In the genomic region with DNA sequence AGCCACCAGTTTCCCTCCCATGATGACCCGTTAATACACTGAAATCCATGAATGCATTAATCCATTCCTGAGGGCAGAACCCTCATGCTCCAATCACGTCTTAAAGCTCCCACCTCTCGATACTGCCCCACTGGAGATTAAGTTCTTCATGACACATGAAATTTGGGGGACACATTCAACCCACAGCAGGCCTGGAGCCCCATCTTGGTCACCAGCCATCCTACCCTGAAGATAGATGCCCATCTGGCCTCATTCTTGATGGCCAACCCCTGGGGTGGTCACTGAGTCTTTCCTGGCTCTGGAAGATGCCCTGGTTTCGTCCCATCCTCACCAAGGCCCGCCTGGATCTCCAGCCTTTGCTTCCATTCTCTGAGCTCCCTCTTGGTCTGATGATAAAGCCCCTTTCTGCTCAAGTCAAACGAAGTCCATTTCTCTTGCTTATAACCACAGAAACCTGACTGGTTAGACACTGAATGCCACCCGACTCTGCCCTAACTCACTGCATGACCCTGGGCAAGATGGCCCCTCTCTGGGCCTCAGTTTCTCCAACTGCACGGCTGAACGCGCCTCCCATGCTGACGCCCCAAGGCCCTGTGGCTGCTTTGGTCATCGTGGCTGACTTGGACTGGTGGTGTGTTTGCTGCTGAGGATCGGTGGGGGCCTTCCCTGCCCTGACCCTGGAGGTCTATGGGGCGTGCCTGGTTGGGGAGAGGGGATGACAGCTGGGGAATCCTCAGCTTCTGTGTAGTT, we compare ENCODE assay signal across 17 cellular contexts.
DNase-seq lines count a peak whose midpoint lies in the region; ATAC-seq and TF ChIP-seq lines count a peak whose summit lies in the region.
"Had no signal": no experiment of that assay in that cellular context is flagged by ENCODE, and none has a peak within 500 bp of the region (broad histone marks: within the 10 kb centered on the region; RNA-seq: fewer than 3 reads in every experiment).

No MANE protein-coding gene starts in this region.

- H3K4me3 Mint-ChIP-seq in activated naive CD8-positive, alpha-beta T cell treated with anti-CD3 and anti-CD28 coated beads, Interleukin-2, amount 10 ng/mL, durations not matched to agents 7 days and 5 days = no peak overlapping the region
- H3K4me3 Mint-ChIP-seq in activated naive CD8-positive, alpha-beta T cell treated with anti-CD3 and anti-CD28 coated beads for 36 hours = no peak overlapping the region
- H3K4me3 Mint-ChIP-seq in type B pancreatic cell = no peak overlapping the region
- H3K4me3 Mint-ChIP-seq: activated naive CD8-positive, alpha-beta T cell; dendritic cell treated with granulocyte-macrophage colony-stimulating factor and Interleukin-4, amounts not matched to agents 40 ng/mL and 50 ng/mL, for 4 days; GM23338 had no signal

- no peaks in the 10 kb centered on the region for H4K20me1 ChIP-seq in osteoblast (ENCODE audit: insufficient read depth, low read length)

- no peak overlapping the region for H2AFZ ChIP-seq in osteoblast (ENCODE audit: low read length)

- H3K9me3 Mint-ChIP-seq in activated naive CD8-positive, alpha-beta T cell treated with anti-CD3 and anti-CD28 coated beads, Interleukin-2, amount 10 ng/mL, durations not matched to agents 7 days and 5 days = no peaks in the 10 kb centered on the region
- H3K9me3 Mint-ChIP-seq in activated naive CD8-positive, alpha-beta T cell treated with anti-CD3 and anti-CD28 coated beads for 36 hours = no peaks in the 10 kb centered on the region
- H3K9me3 Mint-ChIP-seq in type B pancreatic cell = no peaks in the 10 kb centered on the region
- H3K9me3 Mint-ChIP-seq: dendritic cell treated with granulocyte-macrophage colony-stimulating factor and Interleukin-4, amounts not matched to agents 40 ng/mL and 50 ng/mL, for 4 days; GM23338 had no signal

- H3K9me3 ChIP-seq in esophagus muscularis mucosa (no peaks in the 10 kb centered on the region), osteoblast (ENCODE audit: low read depth, low read length) (no peaks in the 10 kb centered on the region), BE2C (no peaks in the 10 kb centered on the region)
- H3K9me3 ChIP-seq: Caco-2 had no signal

- TF ChIP-seq EP300 in esophagus muscularis mucosa (IDR thresholded peaks at IDR 0.05) = no peak

- POLR2A ChIA-PET in activated naive CD8-positive, alpha-beta T cell treated with anti-CD3 and anti-CD28 coated beads, Interleukin-2, amount 10 ng/mL, durations not matched to agents 7 days and 5 days (lab: Charles Lee) = interaction anchor here (0.6 kb wide), 1 partner anchor 43 kb away, joined by 3 read pairs; no protein-coding TSS in a partner anchor

- no peak overlapping the region for H3K4me2 ChIP-seq in osteoblast (ENCODE audit: insufficient read depth, low read length)
- H3K4me2 ChIP-seq: GM23338 had no signal

- H3K27me3 ChIP-seq in esophagus muscularis mucosa (no peaks in the 10 kb centered on the region), osteoblast (ENCODE audit: insufficient read depth, low read length) (no peaks in the 10 kb centered on the region), BE2C (no peaks in the 10 kb centered on the region)

- intact Hi-C loops in esophagus muscularis mucosa (cut with DNase I) = no loop called here

- no peak overlapping the region for H3K4me3 ChIP-seq in esophagus muscularis mucosa
- no peak overlapping the region for H3K4me3 ChIP-seq in osteoblast (ENCODE audit: insufficient read depth, low read length)
- H3K4me3 ChIP-seq in BE2C (ENCODE audit: low read depth, low read length) = no peak overlapping the region
- H3K4me3 ChIP-seq: GM23338 had no signal

- TF ChIP-seq CTCF in esophagus muscularis mucosa (IDR thresholded peaks at IDR 0.05) = no peak
- TF ChIP-seq CTCF in osteoblast (IDR thresholded peaks at IDR 0.05; ENCODE audit: extremely low read depth, low read depth, low read length) = no peak
- no peak for TF ChIP-seq CTCF in type B pancreatic cell (conservative IDR thresholded peaks at IDR 0.05)
- TF ChIP-seq CTCF in BE2C (IDR thresholded peaks at IDR 0.05; ENCODE audit: low read depth, low read length) = no peak

- WGBS in esophagus muscularis mucosa = 95% methylated on average over 11 of the region's 14 CpGs

- H3K4me1 ChIP-seq in esophagus muscularis mucosa (peaks cover 52 to 67% (median 65%) of the 10 kb centered on the region in 4 donors), osteoblast (ENCODE audit: insufficient read depth, low read length) (peaks cover 56% of the 10 kb centered on the region), BE2C (peaks cover 19% of the 10 kb centered on the region)

- H3K4me1 Mint-ChIP-seq in activated naive CD8-positive, alpha-beta T cell treated with anti-CD3 and anti-CD28 coated beads, Interleukin-2, amount 10 ng/mL, durations not matched to agents 7 days and 5 days = peaks cover 6% of the 10 kb centered on the region
- H3K4me1 Mint-ChIP-seq in activated naive CD8-positive, alpha-beta T cell treated with anti-CD3 and anti-CD28 coated beads for 36 hours = peaks cover 10% of the 10 kb centered on the region
- peaks cover 32% of the 10 kb centered on the region for H3K4me1 Mint-ChIP-seq in type B pancreatic cell (ENCODE audit: unreplicated experiment)

- H3K27me3 Mint-ChIP-seq in activated naive CD8-positive, alpha-beta T cell treated with anti-CD3 and anti-CD28 coated beads, Interleukin-2, amount 10 ng/mL, durations not matched to agents 7 days and 5 days = peaks cover 6% of the 10 kb centered on the region
- H3K27me3 Mint-ChIP-seq in activated naive CD8-positive, alpha-beta T cell treated with anti-CD3 and anti-CD28 coated beads for 36 hours = no peaks in the 10 kb centered on the region
- no peaks in the 10 kb centered on the region for H3K27me3 Mint-ChIP-seq in type B pancreatic cell
- H3K27me3 Mint-ChIP-seq: activated naive CD8-positive, alpha-beta T cell had no signal

- ATAC-seq in activated naive CD8-positive, alpha-beta T cell treated with anti-CD3 and anti-CD28 coated beads, Interleukin-2, amount 10 ng/mL, durations not matched to agents 7 days and 5 days (ENCODE audit: low read depth) = no peak
- ATAC-seq in GM18858 (IDR thresholded peaks at IDR 0.05; ENCODE audit: unreplicated experiment) = no peak
- ATAC-seq: GM23338 had no signal

- H3K36me3 ChIP-seq in esophagus muscularis mucosa = no peaks in the 10 kb centered on the region
- H3K36me3 ChIP-seq in osteoblast (ENCODE audit: insufficient read depth, low read length) = no peaks in the 10 kb centered on the region
- no peaks in the 10 kb centered on the region for H3K36me3 ChIP-seq in BE2C

- no peak overlapping the region for H3K27ac Mint-ChIP-seq in activated naive CD8-positive, alpha-beta T cell treated with anti-CD3 and anti-CD28 coated beads, Interleukin-2, amount 10 ng/mL, durations not matched to agents 7 days and 5 days
- no peak overlapping the region for H3K27ac Mint-ChIP-seq in activated naive CD8-positive, alpha-beta T cell treated with anti-CD3 and anti-CD28 coated beads for 36 hours
- H3K27ac Mint-ChIP-seq in type B pancreatic cell = no peak overlapping the region
- H3K27ac Mint-ChIP-seq: activated naive CD8-positive, alpha-beta T cell; GM23338 had no signal

- no peaks in the 10 kb centered on the region for H3K36me3 Mint-ChIP-seq in activated naive CD8-positive, alpha-beta T cell treated with anti-CD3 and anti-CD28 coated beads, Interleukin-2, amount 10 ng/mL, durations not matched to agents 7 days and 5 days
- H3K36me3 Mint-ChIP-seq in activated naive CD8-positive, alpha-beta T cell treated with anti-CD3 and anti-CD28 coated beads for 36 hours = no peaks in the 10 kb centered on the region
- H3K36me3 Mint-ChIP-seq in type B pancreatic cell = no peaks in the 10 kb centered on the region
- H3K36me3 Mint-ChIP-seq: activated naive CD8-positive, alpha-beta T cell had no signal

- H3K27ac ChIP-seq in esophagus muscularis mucosa (replicated peaks in 1 of 4) = peak overlapping the region; percentile 70 to 83 (median 76)
- peak overlapping the region; percentile 81 for H3K27ac ChIP-seq in osteoblast (ENCODE audit: low read depth, low read length)

- no peaks in the 10 kb centered on the region for H3K79me2 ChIP-seq in osteoblast (ENCODE audit: insufficient read depth, low read length)

- peak; percentile 15 for DNase-seq in activated naive CD8-positive, alpha-beta T cell treated with anti-CD3 and anti-CD28 coated beads, Interleukin-2, amount 10 ng/mL, durations not matched to agents 7 days and 5 days
- no peak for DNase-seq in activated naive CD8-positive, alpha-beta T cell treated with anti-CD3 and anti-CD28 coated beads for 36 hours
- DNase-seq in esophagus muscularis mucosa (ENCODE audit: extremely low spot score) (no peak), osteoblast (ENCODE audit: insufficient read length, low spot score, missing footprints) (no peak), type B pancreatic cell (ENCODE audit: extremely low spot score, unreplicated experiment) (peak; percentile 54), BE2C (no peak), hypothalamus (lab: John Stamatoyannopoulos, UW) (no peak)
- DNase-seq: GF-D8; KBM-7; NCI-H1417; stimulated activated CD4-positive, alpha-beta T cell treated with anti-CD3 and anti-CD28 coated beads, Interleukin-1b, Interleukin-23, amount 100 ng/mL, for 48 hours; T1000 had no signal

- TF ChIP-seq POLR2A in esophagus muscularis mucosa (IDR thresholded peaks at IDR 0.05; ENCODE audit: low read depth) = no peak

Comparison
In these comparisons a context has a peak if more than half of its experiments do, and no peak if none do; other contexts are left out.
1. DNase-seq: peak in activated naive CD8-positive, alpha-beta T cell treated with anti-CD3 and anti-CD28 coated beads, Interleukin-2, amount 10 ng/mL, durations not matched to agents 7 days and 5 days (single experiment) and type B pancreatic cell (single experiment); none in activated naive CD8-positive, alpha-beta T cell treated with anti-CD3 and anti-CD28 coated beads for 36 hours (single experiment), esophagus muscularis mucosa (single experiment), osteoblast (single experiment), BE2C (single experiment) and hypothalamus (0 of 51).